11 cellular contexts compared by ENCODE assay signal in genomic region chr15:64507845-64508244, GRCh38. TPM values are rescaled to one million over a fixed set of nuclear protein-coding genes. Genes with fewer than 3 reads are reported as not detected.
DNase-seq lines count a peak whose midpoint lies in the region; ATAC-seq and TF ChIP-seq lines count a peak whose summit lies in the region.
"Had no signal": no experiment of that assay in that cellular context is flagged by ENCODE, and none has a peak within 500 bp of the region (broad histone marks: within the 10 kb centered on the region; RNA-seq: fewer than 3 reads in every experiment).

No MANE protein-coding gene starts in this region.

- peak overlapping the region; percentile 11 for H3K4me2 ChIP-seq in neural cell (ENCODE audit: low read length)

- H3F3A ChIP-seq in neural cell (ENCODE audit: insufficient read depth, low read length, poor library complexity, severe bottlenecking): peaks cover 6% of the 10 kb centered on the region

- CTCF ChIA-PET in CD8-positive, alpha-beta memory T cell (lab: Charles Lee): interaction anchor here (1.1 kb wide), 1 partner anchor 144 kb away, joined by 3 read pairs; no protein-coding TSS in a partner anchor

- no peaks in the 10 kb centered on the region for H4K20me1 ChIP-seq in neural cell (ENCODE audit: insufficient read depth)

- H3K36me3 ChIP-seq in CD8-positive, alpha-beta memory T cell (ENCODE audit: insufficient read depth, low read length): no peaks in the 10 kb centered on the region
- H3K36me3 ChIP-seq in neural cell (ENCODE audit: insufficient read depth, low read length): no peaks in the 10 kb centered on the region

- peaks cover 48 to 77% (median 67%) of the 10 kb centered on the region in 3 donors for H3K4me1 Mint-ChIP-seq in CD8-positive, alpha-beta memory T cell
- peaks cover 80% of the 10 kb centered on the region for H3K4me1 Mint-ChIP-seq in brain

- intact Hi-C loops in posterior cingulate gyrus (cut with DNase I): no loop called here

- peak; percentile 12 for ATAC-seq in HG02678 (IDR thresholded peaks at IDR 0.05; ENCODE audit: unreplicated experiment)
- ATAC-seq in GM18505 (IDR thresholded peaks at IDR 0.05; ENCODE audit: unreplicated experiment): no peak
- no peak for ATAC-seq in HG03196 (IDR thresholded peaks at IDR 0.05; ENCODE audit: unreplicated experiment)

- no peaks in the 10 kb centered on the region for H3K9me3 Mint-ChIP-seq in CD8-positive, alpha-beta memory T cell
- no peaks in the 10 kb centered on the region for H3K9me3 Mint-ChIP-seq in brain

- no peak for TF ChIP-seq RAD21 in neural cell (conservative IDR thresholded peaks at IDR 0.05)

- no peak for TF ChIP-seq POLR2A in GM18505 (IDR thresholded peaks at IDR 0.05; ENCODE audit: borderline replicate concordance, extremely low read depth, insufficient read depth, insufficient read length)

- H3K4me3 ChIP-seq in CD8-positive, alpha-beta memory T cell (ENCODE audit: low read length): no peak overlapping the region
- H3K4me3 ChIP-seq in neural cell (ENCODE audit: low read length): peak overlapping the region; percentile 37
- H3K4me3 ChIP-seq: mucosa of descending colon, SJSA1 had no signal

- no peak overlapping the region for H3K27ac ChIP-seq in CD8-positive, alpha-beta memory T cell (ENCODE audit: low read depth, low read length)
- H3K27ac ChIP-seq in neural cell (ENCODE audit: low read length): peak overlapping the region; percentile 68
- H3K27ac ChIP-seq: SJSA1 had no signal

- TF ChIP-seq EP300 in neural cell (conservative IDR thresholded peaks at IDR 0.05; ENCODE audit: poor library complexity, severe bottlenecking): no peak

- peak overlapping the region in 2 of 7 donors; percentile 5 to 37 for H3K4me3 Mint-ChIP-seq in CD8-positive, alpha-beta memory T cell
- H3K4me3 Mint-ChIP-seq in brain: peak overlapping the region in 2 of 5 experiments; percentile 18 to 52

- peaks cover 71% of the 10 kb centered on the region for H3K4me1 ChIP-seq in CD8-positive, alpha-beta memory T cell (ENCODE audit: insufficient read depth, low read length)

- no peak overlapping the region for H2AFZ ChIP-seq in neural cell (ENCODE audit: low read depth, low read length)

- H3K79me2 ChIP-seq in neural cell (replicated peaks; ENCODE audit: insufficient read depth, low read length): peaks cover 54% of the 10 kb centered on the region

- no peaks in the 10 kb centered on the region for H3K27me3 ChIP-seq in CD8-positive, alpha-beta memory T cell (ENCODE audit: insufficient read depth, low read length, poor library complexity, severe bottlenecking)
- H3K27me3 ChIP-seq in neural cell (ENCODE audit: insufficient read depth, low read depth, low read length): no peaks in the 10 kb centered on the region
- H3K27me3 ChIP-seq: SJSA1 had no signal

- DNase-seq in CD8-positive, alpha-beta memory T cell: no peak
- DNase-seq in posterior cingulate gyrus: no peak
- DNase-seq in stimulated activated CD4-positive, alpha-beta T cell treated with anti-CD3 and anti-CD28 coated beads, Interleukin-4, amount 100 ng/mL, for 4 hours: no peak
- DNase-seq: foreskin melanocyte had no signal

- POLR2A ChIA-PET in CD8-positive, alpha-beta memory T cell (lab: Charles Lee): interaction anchor here (0.6 kb wide), 1 partner anchor 386 kb away, joined by 3 read pairs; no protein-coding TSS in a partner anchor

- H3K9me2 ChIP-seq in neural cell (ENCODE audit: insufficient read depth, low read length): no peaks in the 10 kb centered on the region

- H3K9ac ChIP-seq in neural cell (ENCODE audit: low read length): peak overlapping the region; percentile 36

- TF ChIP-seq CTCF in brain (conservative IDR thresholded peaks at IDR 0.05): no peak
- no peak for TF ChIP-seq CTCF in neural cell (IDR thresholded peaks at IDR 0.05; ENCODE audit: poor library complexity, severe bottlenecking)

- H3K27ac Mint-ChIP-seq in CD8-positive, alpha-beta memory T cell: peak overlapping the region in 5 of 8 donors; percentile 52 to 69 (median 67)
- peak overlapping the region in 3 of 5 experiments; percentile 44 to 95 (median 89) for H3K27ac Mint-ChIP-seq in brain

- H3K27me3 Mint-ChIP-seq in CD8-positive, alpha-beta memory T cell: no peaks in the 10 kb centered on the region
- H3K27me3 Mint-ChIP-seq in brain: no peaks in the 10 kb centered on the region

- peaks cover 0 to 22% (median 4%) of the 10 kb centered on the region in 3 donors for H3K36me3 Mint-ChIP-seq in CD8-positive, alpha-beta memory T cell
- peaks cover 21% of the 10 kb centered on the region for H3K36me3 Mint-ChIP-seq in brain

- H3K9me3 ChIP-seq in CD8-positive, alpha-beta memory T cell (ENCODE audit: low read length): no peaks in the 10 kb centered on the region
- H3K9me3 ChIP-seq in neural cell (ENCODE audit: low read length): no peaks in the 10 kb centered on the region
- H3K9me3 ChIP-seq: mucosa of descending colon, SJSA1 had no signal

TF ChIP-seq in neural cell, 6 proteins besides CTCF, POLR2A, EP300 and RAD21:
- TF ChIP-seq POLR2AphosphoS5 (IDR thresholded peaks at IDR 0.05): no peak
- no peak for TF ChIP-seq TAF1 (IDR thresholded peaks at IDR 0.05; ENCODE audit: low read depth)
- TF ChIP-seq EZH2 (IDR thresholded peaks at IDR 0.05; ENCODE audit: borderline replicate concordance, insufficient read depth, low read length, poor library complexity, severe bottlenecking): no peak
- no peak for TF ChIP-seq REST (IDR thresholded peaks at IDR 0.05; ENCODE audit: borderline replicate concordance)
- no peak for TF ChIP-seq SMC3 (conservative IDR thresholded peaks at IDR 0.05; ENCODE audit: poor library complexity)
- no peak for TF ChIP-seq MXI1 (conservative IDR thresholded peaks at IDR 0.05; ENCODE audit: poor library complexity, severe bottlenecking)

RNA-seq across cellular contexts. Expression of gene ZNF609, which starts 47.5 kb away (rescaled TPM):
- 10 to 100 TPM; 38.0 to 38.9 TPM for total RNA-seq in CD8-positive, alpha-beta memory T cell
- polyA plus RNA-seq in CD8-positive, alpha-beta memory T cell: 10.7 TPM
- polyA plus RNA-seq in brain (ENCODE audit: insufficient read depth, low read depth, low replicate concordance) (29.4 TPM), neural cell (11.8 and 14.6 TPM in 2 replicates)
- polyA minus RNA-seq in neural cell: 67.0 and 72.8 TPM in 2 replicates
